In the genomic region with DNA sequence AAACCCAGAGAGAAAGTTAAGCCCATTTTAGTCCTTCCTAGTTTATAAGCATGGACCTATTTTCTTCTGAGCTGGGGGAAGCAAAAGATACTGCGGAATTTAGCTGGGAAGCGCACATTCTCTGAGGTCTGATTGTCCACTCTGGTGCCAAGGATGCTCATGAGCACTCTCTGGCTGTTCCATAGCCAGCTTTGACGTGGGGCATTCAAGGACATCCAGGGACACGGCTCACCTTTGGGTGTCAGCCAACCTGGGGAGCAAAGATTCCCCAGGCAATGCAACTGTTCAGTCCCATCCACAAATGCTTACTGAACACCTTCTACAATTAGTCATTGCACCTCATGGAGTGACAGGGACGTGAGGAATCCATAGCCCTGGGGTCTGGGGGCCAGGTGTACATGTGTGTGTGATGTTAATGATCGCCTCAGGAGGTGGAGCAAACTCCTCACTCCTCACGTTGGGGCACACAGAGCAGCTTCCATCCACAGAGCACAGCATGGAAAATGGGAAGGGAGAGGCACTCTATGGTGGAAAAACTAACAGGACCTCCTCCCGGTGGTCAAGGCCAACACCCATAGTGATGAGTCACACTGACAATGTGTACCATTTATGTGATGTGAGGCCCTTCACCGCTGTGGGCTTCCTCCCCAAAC, we compare ENCODE assay signal across 1 cellular context.
TF ChIP-seq lines count a peak whose summit lies in the region.

No MANE protein-coding gene starts in this region.

TF ChIP-seq in HepG2, 621 proteins besides CTCF, POLR2A, EP300 and RAD21 (continued from another document and continues in another):
- TF ChIP-seq, protein P1, sequence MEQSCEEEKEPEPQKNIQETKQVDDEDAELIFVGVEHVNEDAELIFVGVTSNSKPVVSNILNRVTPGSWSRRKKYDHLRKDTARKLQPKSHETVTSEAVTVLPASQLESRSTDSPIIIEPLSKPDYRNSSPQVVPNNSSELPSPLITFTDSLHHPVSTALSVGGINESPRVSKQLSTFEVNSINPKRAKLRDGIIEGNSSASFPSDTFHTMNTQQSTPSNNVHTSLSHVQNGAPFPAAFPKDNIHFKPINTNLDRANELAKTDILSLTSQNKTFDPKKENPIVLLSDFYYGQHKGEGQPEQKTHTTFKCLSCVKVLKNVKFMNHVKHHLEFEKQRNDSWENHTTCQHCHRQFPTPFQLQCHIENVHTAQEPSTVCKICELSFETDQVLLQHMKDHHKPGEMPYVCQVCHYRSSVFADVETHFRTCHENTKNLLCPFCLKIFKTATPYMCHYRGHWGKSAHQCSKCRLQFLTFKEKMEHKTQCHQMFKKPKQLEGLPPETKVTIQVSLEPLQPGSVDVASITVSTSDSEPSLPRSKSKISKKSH (CRISPR knock-in tag; IDR thresholded peaks at IDR 0.05; ENCODE audit: borderline replicate concordance) = no peak
- TF ChIP-seq, protein P2, sequence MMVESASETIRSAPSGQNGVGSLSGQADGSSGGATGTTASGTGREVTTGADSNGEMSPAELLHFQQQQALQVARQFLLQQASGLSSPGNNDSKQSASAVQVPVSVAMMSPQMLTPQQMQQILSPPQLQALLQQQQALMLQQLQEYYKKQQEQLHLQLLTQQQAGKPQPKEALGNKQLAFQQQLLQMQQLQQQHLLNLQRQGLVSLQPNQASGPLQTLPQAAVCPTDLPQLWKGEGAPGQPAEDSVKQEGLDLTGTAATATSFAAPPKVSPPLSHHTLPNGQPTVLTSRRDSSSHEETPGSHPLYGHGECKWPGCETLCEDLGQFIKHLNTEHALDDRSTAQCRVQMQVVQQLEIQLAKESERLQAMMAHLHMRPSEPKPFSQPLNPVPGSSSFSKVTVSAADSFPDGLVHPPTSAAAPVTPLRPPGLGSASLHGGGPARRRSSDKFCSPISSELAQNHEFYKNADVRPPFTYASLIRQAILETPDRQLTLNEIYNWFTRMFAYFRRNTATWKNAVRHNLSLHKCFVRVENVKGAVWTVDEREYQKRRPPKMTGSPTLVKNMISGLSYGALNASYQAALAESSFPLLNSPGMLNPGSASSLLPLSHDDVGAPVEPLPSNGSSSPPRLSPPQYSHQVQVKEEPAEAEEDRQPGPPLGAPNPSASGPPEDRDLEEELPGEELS (CRISPR knock-in tag; IDR thresholded peaks at IDR 0.05) = peak; percentile 25; the same call in 1 of the 2 replicates
- TF ChIP-seq, protein P3, sequence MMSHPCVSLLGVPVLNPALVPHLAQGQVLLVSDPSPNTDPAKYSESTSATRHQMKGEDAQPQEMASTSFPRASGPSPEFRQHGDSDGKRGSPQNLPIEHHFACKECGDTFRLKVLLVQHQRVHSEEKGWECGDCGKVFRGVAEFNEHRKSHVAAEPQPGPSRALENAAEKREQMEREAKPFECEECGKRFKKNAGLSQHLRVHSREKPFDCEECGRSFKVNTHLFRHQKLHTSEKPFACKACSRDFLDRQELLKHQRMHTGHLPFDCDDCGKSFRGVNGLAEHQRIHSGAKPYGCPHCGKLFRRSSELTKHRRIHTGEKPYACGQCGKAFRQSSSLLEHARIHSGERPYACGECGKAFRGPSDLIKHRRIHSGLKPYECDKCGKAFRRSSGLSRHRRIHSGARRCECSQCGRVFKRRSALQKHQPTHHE (CRISPR knock-in tag; IDR thresholded peaks at IDR 0.05; ENCODE audit: borderline replicate concordance) = no peak
- peak; percentile 78 for TF ChIP-seq SALL1 (CRISPR knock-in tag; IDR thresholded peaks at IDR 0.05)
- TF ChIP-seq NR2C2 (CRISPR knock-in tag; IDR thresholded peaks at IDR 0.05; ENCODE audit: borderline replicate concordance) = no peak
- no peak for TF ChIP-seq TEAD3 (CRISPR knock-in tag; optimal IDR thresholded peaks at IDR 0.05; ENCODE audit: borderline replicate concordance)
- no peak for TF ChIP-seq AGO1 (IDR thresholded peaks at IDR 0.05; ENCODE audit: low read depth, low read length, poor library complexity, severe bottlenecking)
- TF ChIP-seq REPIN1 (CRISPR knock-in tag; IDR thresholded peaks at IDR 0.05; ENCODE audit: borderline replicate concordance, low read depth) = no peak
- peak; percentile 12; the same call in 1 of the 2 replicates for TF ChIP-seq FOXO1 (CRISPR knock-in tag; IDR thresholded peaks at IDR 0.05)
- no peak for TF ChIP-seq ZNF34 (CRISPR knock-in tag; IDR thresholded peaks at IDR 0.05; ENCODE audit: borderline replicate concordance)
- TF ChIP-seq KLF6 (CRISPR knock-in tag; IDR thresholded peaks at IDR 0.05) = no peak
- no peak for TF ChIP-seq SOX13 (IDR thresholded peaks at IDR 0.05)
- TF ChIP-seq SOX13 (CRISPR knock-in tag; conservative IDR thresholded peaks at IDR 0.05 in 1 of 2, IDR thresholded peaks at IDR 0.05 in 1 of 2) = peak in 1 of 2 experiments; percentile 38; a peak in 2 of 4 replicates
- TF ChIP-seq SP5 (CRISPR knock-in tag; IDR thresholded peaks at IDR 0.05; ENCODE audit: borderline replicate concordance, low read depth) = peak; percentile 52
- no peak for TF ChIP-seq PHB2 (IDR thresholded peaks at IDR 0.05; ENCODE audit: partially characterized antibody)
- TF ChIP-seq ZNF431 (CRISPR knock-in tag; IDR thresholded peaks at IDR 0.05; ENCODE audit: borderline replicate concordance, low read depth) = no peak
- no peak for TF ChIP-seq NFIB (CRISPR knock-in tag; IDR thresholded peaks at IDR 0.05; ENCODE audit: borderline replicate concordance)
- TF ChIP-seq ZNF703 (CRISPR knock-in tag; IDR thresholded peaks at IDR 0.05; ENCODE audit: borderline replicate concordance) = no peak
- peak; percentile 25; the same call in 1 of the 2 replicates for TF ChIP-seq ELF3 (CRISPR knock-in tag; IDR thresholded peaks at IDR 0.05)
- no peak for TF ChIP-seq NCOR1 (IDR thresholded peaks at IDR 0.05; ENCODE audit: borderline replicate concordance, low read length)
- 0 out of 2 replicates have a peak, but pooled peaks have one; percentile 37 for TF ChIP-seq ZNF615 (CRISPR knock-in tag; IDR thresholded peaks at IDR 0.05; ENCODE audit: borderline replicate concordance)
- TF ChIP-seq U2AF1 (optimal IDR thresholded peaks at IDR 0.05; ENCODE audit: low read depth, low read length) = no peak
- peak; percentile 84 for TF ChIP-seq RARA (CRISPR knock-in tag; IDR thresholded peaks at IDR 0.05)
- TF ChIP-seq MZF1 (CRISPR knock-in tag; IDR thresholded peaks at IDR 0.05; ENCODE audit: borderline replicate concordance) = no peak
- TF ChIP-seq, protein P4, sequence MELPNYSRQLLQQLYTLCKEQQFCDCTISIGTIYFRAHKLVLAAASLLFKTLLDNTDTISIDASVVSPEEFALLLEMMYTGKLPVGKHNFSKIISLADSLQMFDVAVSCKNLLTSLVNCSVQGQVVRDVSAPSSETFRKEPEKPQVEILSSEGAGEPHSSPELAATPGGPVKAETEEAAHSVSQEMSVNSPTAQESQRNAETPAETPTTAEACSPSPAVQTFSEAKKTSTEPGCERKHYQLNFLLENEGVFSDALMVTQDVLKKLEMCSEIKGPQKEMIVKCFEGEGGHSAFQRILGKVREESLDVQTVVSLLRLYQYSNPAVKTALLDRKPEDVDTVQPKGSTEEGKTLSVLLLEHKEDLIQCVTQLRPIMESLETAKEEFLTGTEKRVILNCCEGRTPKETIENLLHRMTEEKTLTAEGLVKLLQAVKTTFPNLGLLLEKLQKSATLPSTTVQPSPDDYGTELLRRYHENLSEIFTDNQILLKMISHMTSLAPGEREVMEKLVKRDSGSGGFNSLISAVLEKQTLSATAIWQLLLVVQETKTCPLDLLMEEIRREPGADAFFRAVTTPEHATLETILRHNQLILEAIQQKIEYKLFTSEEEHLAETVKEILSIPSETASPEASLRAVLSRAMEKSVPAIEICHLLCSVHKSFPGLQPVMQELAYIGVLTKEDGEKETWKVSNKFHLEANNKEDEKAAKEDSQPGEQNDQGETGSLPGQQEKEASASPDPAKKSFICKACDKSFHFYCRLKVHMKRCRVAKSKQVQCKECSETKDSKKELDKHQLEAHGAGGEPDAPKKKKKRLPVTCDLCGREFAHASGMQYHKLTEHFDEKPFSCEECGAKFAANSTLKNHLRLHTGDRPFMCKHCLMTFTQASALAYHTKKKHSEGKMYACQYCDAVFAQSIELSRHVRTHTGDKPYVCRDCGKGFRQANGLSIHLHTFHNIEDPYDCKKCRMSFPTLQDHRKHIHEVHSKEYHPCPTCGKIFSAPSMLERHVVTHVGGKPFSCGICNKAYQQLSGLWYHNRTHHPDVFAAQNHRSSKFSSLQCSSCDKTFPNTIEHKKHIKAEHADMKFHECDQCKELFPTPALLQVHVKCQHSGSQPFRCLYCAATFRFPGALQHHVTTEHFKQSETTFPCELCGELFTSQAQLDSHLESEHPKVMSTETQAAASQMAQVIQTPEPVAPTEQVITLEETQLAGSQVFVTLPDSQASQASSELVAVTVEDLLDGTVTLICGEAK (IDR thresholded peaks at IDR 0.05) = no peak
- TF ChIP-seq, protein P4 (CRISPR knock-in tag; IDR thresholded peaks at IDR 0.05) = no peak
- TF ChIP-seq, protein P5, sequence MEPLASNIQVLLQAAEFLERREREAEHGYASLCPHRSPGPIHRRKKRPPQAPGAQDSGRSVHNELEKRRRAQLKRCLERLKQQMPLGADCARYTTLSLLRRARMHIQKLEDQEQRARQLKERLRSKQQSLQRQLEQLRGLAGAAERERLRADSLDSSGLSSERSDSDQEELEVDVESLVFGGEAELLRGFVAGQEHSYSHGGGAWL (CRISPR knock-in tag; IDR thresholded peaks at IDR 0.05) = no peak
- no peak for TF ChIP-seq RARG (CRISPR knock-in tag; IDR thresholded peaks at IDR 0.05; ENCODE audit: low read depth)
- no peak for TF ChIP-seq MBNL3 (CRISPR knock-in tag; conservative IDR thresholded peaks at IDR 0.05)
- TF ChIP-seq ZNF441 (CRISPR knock-in tag; IDR thresholded peaks at IDR 0.05; ENCODE audit: borderline replicate concordance) = no peak
- TF ChIP-seq JUND (CRISPR knock-in tag; IDR thresholded peaks at IDR 0.05) = peak; percentile 82; the same call in 1 of the 2 replicates
- TF ChIP-seq, protein P6, sequence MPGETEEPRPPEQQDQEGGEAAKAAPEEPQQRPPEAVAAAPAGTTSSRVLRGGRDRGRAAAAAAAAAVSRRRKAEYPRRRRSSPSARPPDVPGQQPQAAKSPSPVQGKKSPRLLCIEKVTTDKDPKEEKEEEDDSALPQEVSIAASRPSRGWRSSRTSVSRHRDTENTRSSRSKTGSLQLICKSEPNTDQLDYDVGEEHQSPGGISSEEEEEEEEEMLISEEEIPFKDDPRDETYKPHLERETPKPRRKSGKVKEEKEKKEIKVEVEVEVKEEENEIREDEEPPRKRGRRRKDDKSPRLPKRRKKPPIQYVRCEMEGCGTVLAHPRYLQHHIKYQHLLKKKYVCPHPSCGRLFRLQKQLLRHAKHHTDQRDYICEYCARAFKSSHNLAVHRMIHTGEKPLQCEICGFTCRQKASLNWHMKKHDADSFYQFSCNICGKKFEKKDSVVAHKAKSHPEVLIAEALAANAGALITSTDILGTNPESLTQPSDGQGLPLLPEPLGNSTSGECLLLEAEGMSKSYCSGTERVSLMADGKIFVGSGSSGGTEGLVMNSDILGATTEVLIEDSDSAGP (CRISPR knock-in tag; IDR thresholded peaks at IDR 0.05; ENCODE audit: borderline replicate concordance) = 0 out of 2 replicates have a peak, but pooled peaks have one; percentile 28
- TF ChIP-seq DPF2 (CRISPR knock-in tag; IDR thresholded peaks at IDR 0.05; ENCODE audit: borderline replicate concordance, low read depth) = peak; percentile 22; the same call in 1 of the 2 replicates
- TF ChIP-seq, protein P7, sequence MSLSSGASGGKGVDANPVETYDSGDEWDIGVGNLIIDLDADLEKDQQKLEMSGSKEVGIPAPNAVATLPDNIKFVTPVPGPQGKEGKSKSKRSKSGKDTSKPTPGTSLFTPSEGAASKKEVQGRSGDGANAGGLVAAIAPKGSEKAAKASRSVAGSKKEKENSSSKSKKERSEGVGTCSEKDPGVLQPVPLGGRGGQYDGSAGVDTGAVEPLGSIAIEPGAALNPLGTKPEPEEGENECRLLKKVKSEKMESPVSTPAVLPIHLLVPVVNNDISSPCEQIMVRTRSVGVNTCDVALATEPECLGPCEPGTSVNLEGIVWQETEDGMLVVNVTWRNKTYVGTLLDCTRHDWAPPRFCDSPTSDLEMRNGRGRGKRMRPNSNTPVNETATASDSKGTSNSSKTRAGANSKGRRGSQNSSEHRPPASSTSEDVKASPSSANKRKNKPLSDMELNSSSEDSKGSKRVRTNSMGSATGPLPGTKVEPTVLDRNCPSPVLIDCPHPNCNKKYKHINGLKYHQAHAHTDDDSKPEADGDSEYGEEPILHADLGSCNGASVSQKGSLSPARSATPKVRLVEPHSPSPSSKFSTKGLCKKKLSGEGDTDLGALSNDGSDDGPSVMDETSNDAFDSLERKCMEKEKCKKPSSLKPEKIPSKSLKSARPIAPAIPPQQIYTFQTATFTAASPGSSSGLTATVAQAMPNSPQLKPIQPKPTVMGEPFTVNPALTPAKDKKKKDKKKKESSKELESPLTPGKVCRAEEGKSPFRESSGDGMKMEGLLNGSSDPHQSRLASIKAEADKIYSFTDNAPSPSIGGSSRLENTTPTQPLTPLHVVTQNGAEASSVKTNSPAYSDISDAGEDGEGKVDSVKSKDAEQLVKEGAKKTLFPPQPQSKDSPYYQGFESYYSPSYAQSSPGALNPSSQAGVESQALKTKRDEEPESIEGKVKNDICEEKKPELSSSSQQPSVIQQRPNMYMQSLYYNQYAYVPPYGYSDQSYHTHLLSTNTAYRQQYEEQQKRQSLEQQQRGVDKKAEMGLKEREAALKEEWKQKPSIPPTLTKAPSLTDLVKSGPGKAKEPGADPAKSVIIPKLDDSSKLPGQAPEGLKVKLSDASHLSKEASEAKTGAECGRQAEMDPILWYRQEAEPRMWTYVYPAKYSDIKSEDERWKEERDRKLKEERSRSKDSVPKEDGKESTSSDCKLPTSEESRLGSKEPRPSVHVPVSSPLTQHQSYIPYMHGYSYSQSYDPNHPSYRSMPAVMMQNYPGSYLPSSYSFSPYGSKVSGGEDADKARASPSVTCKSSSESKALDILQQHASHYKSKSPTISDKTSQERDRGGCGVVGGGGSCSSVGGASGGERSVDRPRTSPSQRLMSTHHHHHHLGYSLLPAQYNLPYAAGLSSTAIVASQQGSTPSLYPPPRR (CRISPR knock-in tag; IDR thresholded peaks at IDR 0.05; ENCODE audit: borderline replicate concordance) = peak; percentile 35; the same call in 1 of the 2 replicates
